10 cellular contexts compared by ENCODE assay signal in the genomic region with DNA sequence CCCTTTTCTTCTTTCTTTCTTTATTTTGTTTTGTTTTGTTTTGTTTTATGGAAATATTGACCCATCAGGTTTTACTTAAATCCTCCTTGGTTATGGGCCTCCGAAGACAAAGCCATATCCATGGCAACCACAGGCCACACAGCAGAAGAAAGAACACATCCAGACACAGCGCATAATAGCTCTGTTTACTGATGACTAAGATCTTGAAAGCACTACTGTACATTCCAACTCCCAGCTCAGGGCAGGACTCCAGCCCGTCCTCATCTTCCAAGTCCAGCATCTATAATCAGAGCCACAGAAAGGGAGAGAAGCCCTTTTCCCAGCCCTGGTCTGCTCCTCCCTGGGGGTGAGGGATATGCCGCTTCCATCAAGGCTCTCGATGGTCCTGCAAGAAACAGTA.
DNase-seq lines count a peak whose midpoint lies in the region; ATAC-seq, FAIRE-seq and TF ChIP-seq lines count a peak whose summit lies in the region.
"Had no signal": no experiment of that assay in that cellular context is flagged by ENCODE, and none has a peak within 500 bp of the region (broad histone marks: within the 10 kb centered on the region; RNA-seq: fewer than 3 reads in every experiment).

No MANE protein-coding gene starts in this region.

- intact Hi-C loops in pancreas (cut with DNase I) = no loop called here

- no peak for TF ChIP-seq POLR2A in Peyer's patch (IDR thresholded peaks at IDR 0.05)

- FAIRE-seq in pancreas (lab: Jason Lieb, UNC) = peak; percentile 34

- DNase-seq in Peyer's patch = peak in 1 of 3 donors; percentile 56
- peak; percentile 96 for DNase-seq in fibroblast of villous mesenchyme (ENCODE audit: low read depth)
- no peak for DNase-seq in pancreas
- no peak for DNase-seq in activated naive CD4-positive, alpha-beta T cell treated with anti-CD3 and anti-CD28 coated beads, Interleukin-2, amount 50 U/mL, for 16 hours
- no peak for DNase-seq in activated T-cell treated with anti-CD3 and anti-CD28 coated beads, Interleukin-2, amount 50 U/mL, for 72 hours
- DNase-seq: SHP77 had no signal

- no peak overlapping the region for H3K27ac Mint-ChIP-seq in activated T-cell treated with anti-CD3 and anti-CD28 coated beads, Interleukin-2, amount 50 U/mL, for 72 hours

- peak in 2 of 4 donors; percentile 40 to 48 for ATAC-seq in pancreas
- no peak for ATAC-seq in HG02884 (IDR thresholded peaks at IDR 0.05; ENCODE audit: unreplicated experiment)
- no peak for ATAC-seq in GM19463 (IDR thresholded peaks at IDR 0.05; ENCODE audit: unreplicated experiment)
- ATAC-seq in activated T-cell treated with anti-CD3 and anti-CD28 coated beads, Interleukin-2, amount 50 U/mL, for 72 hours (replicated peaks in 1 of 2) = no peak

- peaks cover 1% of the 10 kb centered on the region in 2 donors for H3K9me3 Mint-ChIP-seq in activated T-cell treated with anti-CD3 and anti-CD28 coated beads, Interleukin-2, amount 50 U/mL, for 72 hours
- H3K9me3 Mint-ChIP-seq: central memory CD8-positive, alpha-beta T cell had no signal

- H3K36me3 Mint-ChIP-seq in activated T-cell treated with anti-CD3 and anti-CD28 coated beads, Interleukin-2, amount 50 U/mL, for 72 hours (ENCODE audit: insufficient read depth in 2 of 2) = peaks cover 0 to under 1% of the 10 kb centered on the region in 2 donors

- WGBS in pancreas, 2 donors = 82 to 84% methylated on average over 5 of the region's 5 CpGs

- H3K4me3 ChIP-seq in Peyer's patch = no peak overlapping the region
- H3K4me3 ChIP-seq in fibroblast of villous mesenchyme (ENCODE audit: low read depth, low read length) = no peak overlapping the region
- H3K4me3 ChIP-seq in pancreas = no peak overlapping the region

- no peak overlapping the region for H3K4me3 Mint-ChIP-seq in activated T-cell treated with anti-CD3 and anti-CD28 coated beads, Interleukin-2, amount 50 U/mL, for 72 hours
- H3K4me3 Mint-ChIP-seq: central memory CD8-positive, alpha-beta T cell had no signal

- no peak for TF ChIP-seq CTCF in C4-2B (conservative IDR thresholded peaks at IDR 0.05)
- no peak for TF ChIP-seq CTCF in Peyer's patch (IDR thresholded peaks at IDR 0.05)
- no peak for TF ChIP-seq CTCF in fibroblast of villous mesenchyme (IDR thresholded peaks at IDR 0.05; ENCODE audit: insufficient read depth, low read depth, low read length)
- TF ChIP-seq CTCF in pancreas (IDR thresholded peaks at IDR 0.05) = no peak

- H3K4me1 ChIP-seq in Peyer's patch (peaks cover 0 to 16% (median 0%) of the 10 kb centered on the region in 4 donors), pancreas (peaks cover 2 to 21% (median 20%) of the 10 kb centered on the region in 3 donors)

- H3K27ac ChIP-seq in C4-2B (peak overlapping the region; percentile 69), Peyer's patch (peak overlapping the region in 3 of 4 donors; percentile 14 to 80 (median 54)), pancreas (no peak overlapping the region)

- peaks cover 16% of the 10 kb centered on the region for H3K27me3 Mint-ChIP-seq in activated T-cell treated with anti-CD3 and anti-CD28 coated beads, Interleukin-2, amount 50 U/mL, for 72 hours (ENCODE audit: low read depth)

- H3K36me3 ChIP-seq in Peyer's patch = no peaks in the 10 kb centered on the region
- H3K36me3 ChIP-seq in pancreas = no peaks in the 10 kb centered on the region

- H3K9me3 ChIP-seq in Peyer's patch = no peaks in the 10 kb centered on the region
- no peaks in the 10 kb centered on the region for H3K9me3 ChIP-seq in pancreas

- no peaks in the 10 kb centered on the region for H3K4me1 Mint-ChIP-seq in activated T-cell treated with anti-CD3 and anti-CD28 coated beads, Interleukin-2, amount 50 U/mL, for 72 hours (ENCODE audit: low read depth)
- H3K4me1 Mint-ChIP-seq: central memory CD8-positive, alpha-beta T cell had no signal

- H3K27me3 ChIP-seq in Peyer's patch = no peaks in the 10 kb centered on the region
- no peaks in the 10 kb centered on the region for H3K27me3 ChIP-seq in pancreas

Comparison
In these comparisons a context has a peak if more than half of its experiments do, and no peak if none do; other contexts are left out.
1. H3K27ac ChIP-seq: peak in C4-2B (single experiment) and Peyer's patch (3 of 4); none in pancreas (0 of 4).